8 cellular contexts compared by ENCODE assay signal in genomic region chr12:27703720-27704452, GRCh38. TPM values are rescaled to one million over a fixed set of nuclear protein-coding genes. Genes with fewer than 3 reads are reported as not detected.
DNase-seq lines count a peak whose midpoint lies in the region; ATAC-seq, FAIRE-seq and TF ChIP-seq lines count a peak whose summit lies in the region.

No MANE protein-coding gene starts in this region.

- peak; percentile 36 to 69 for DNase-seq in NCI-H524 (lab: John Stamatoyannopoulos, UW)
- no peak for DNase-seq in NCI-H524 treated with DMSO at 0.1 percent for 48 hours (lab: John Stamatoyannopoulos, UW)
- DNase-seq in NCI-H1694 (lab: John Stamatoyannopoulos, UW): peak; percentile 92
- DNase-seq in T47D (ENCODE audit: low read depth in 1 of 2, low spot score in 1 of 2): peak; percentile 23 to 91
- no peak for DNase-seq in kidney
- peak; percentile 63 for DNase-seq in stimulated activated CD4-positive, alpha-beta T cell treated with anti-CD3 and anti-CD28 coated beads, Interleukin-4, amount 100 ng/mL, for 1 hour

- H3K4me3 ChIP-seq in kidney (ENCODE audit: low read length in 2 of 2): no peak overlapping the region

- H3K9ac ChIP-seq in kidney (ENCODE audit: low read length in 2 of 2): no peak overlapping the region

- no peaks in the 10 kb centered on the region for H3K4me1 ChIP-seq in kidney (ENCODE audit: control insufficient read depth in 1 of 2, insufficient read depth in 1 of 2, low read depth in 1 of 2, low read length in 2 of 2)

- peak; percentile 90 for ATAC-seq in HG02759 (IDR thresholded peaks at IDR 0.05; ENCODE audit: unreplicated experiment)

- in situ Hi-C loops in T47D (cut with HindIII; ENCODE audit: low pct_unique_long_range_greater_than_20kb, low sequenced_read_pairs): no loop called here

- FAIRE-seq in TTC549 (lab: Jason Lieb, UNC) (peak; percentile 71), kidney (lab: Jason Lieb, UNC) (no peak)

- H3K36me3 ChIP-seq in kidney (ENCODE audit: control insufficient read depth in 1 of 2, insufficient read depth in 2 of 2, low read length in 2 of 2): no peaks in the 10 kb centered on the region

- intact Hi-C loops in kidney (cut with DNase I): no loop called here

- H3K9me3 ChIP-seq in kidney (ENCODE audit: control insufficient read depth in 1 of 2, low read length in 2 of 2): no peaks in the 10 kb centered on the region

- no peak overlapping the region for H3K27ac ChIP-seq in kidney (ENCODE audit: low read depth in 2 of 2, low read length in 2 of 2)

- peak; percentile 91 for TF ChIP-seq CTCF in kidney (IDR thresholded peaks at IDR 0.05; ENCODE audit: borderline replicate concordance, extremely low read depth, insufficient read depth)

RNA-seq across cellular contexts. Expression of gene MRPS35, which starts 6.7 kb away (rescaled TPM):
- 40.1 TPM for total RNA-seq in kidney
- 97.8 TPM for polyA plus RNA-seq in kidney (ENCODE audit: insufficient read depth, low read depth, low replicate concordance)

RNA-seq across cellular contexts. Expression of gene REP15, which starts 7.6 kb away (rescaled TPM):
- total RNA-seq in kidney: 3.2 TPM
- polyA plus RNA-seq in kidney (ENCODE audit: insufficient read depth, low read depth, low replicate concordance): 1.3 TPM

Comparison
In these comparisons a context has a peak if more than half of its experiments do, and no peak if none do; other contexts are left out.
1. DNase-seq: peak in NCI-H524 (2 of 2), NCI-H1694 (single experiment), T47D (2 of 2) and stimulated activated CD4-positive, alpha-beta T cell treated with anti-CD3 and anti-CD28 coated beads, Interleukin-4, amount 100 ng/mL, for 1 hour (single experiment); none in NCI-H524 treated with DMSO at 0.1 percent for 48 hours (single experiment) and kidney (single experiment).